Comparison of ENCODE assay signal across 8 cellular contexts in genomic region chr3:134885877-134886621, GRCh38.
DNase-seq lines count a peak whose midpoint lies in the region; ATAC-seq and TF ChIP-seq lines count a peak whose summit lies in the region.

No MANE protein-coding gene starts in this region.

- no peak for TF ChIP-seq CTCF in colonic mucosa (IDR thresholded peaks at IDR 0.05)

- H3K27me3 ChIP-seq in colonic mucosa = no peaks in the 10 kb centered on the region

- H3K27ac ChIP-seq in colonic mucosa = no peak overlapping the region

- DNase-seq in NK-92 treated with Interleukin-12 subunit alpha and Interleukin-12 subunit beta, amount 100 ng/mL, for 24 hours (lab: John Stamatoyannopoulos, UW) = peak; percentile 77
- DNase-seq in NK-92 (lab: John Stamatoyannopoulos, UW; ENCODE audit: unreplicated experiment) (no peak), NOMO-1 treated with dmso at 0.1 percent for 144 hours (lab: John Stamatoyannopoulos, UW; ENCODE audit: unreplicated experiment) (peak; percentile 69), renal cortical epithelial cell (ENCODE audit: low read depth) (peak; percentile 97), NCI-H1436 treated with DMSO at 0.1 percent for 48 hours (lab: John Stamatoyannopoulos, UW) (no peak), colonic mucosa (no peak)
- DNase-seq in activated CD4-positive, alpha-beta T cell treated with anti-CD3 and anti-CD28 coated beads, Interleukin-2, amount 50 U/mL, for 48 hours = no peak

- H3K4me3 ChIP-seq in colonic mucosa = no peak overlapping the region

- H3K9ac ChIP-seq in colonic mucosa (ENCODE audit: low read depth in 2 of 2, low read length in 2 of 2) = no peak overlapping the region

- ATAC-seq in HG02610 (IDR thresholded peaks at IDR 0.05; ENCODE audit: unreplicated experiment) = peak; percentile 91

- no peaks in the 10 kb centered on the region for H3K36me3 ChIP-seq in colonic mucosa

- no peaks in the 10 kb centered on the region for H3K9me3 ChIP-seq in colonic mucosa

- H3K4me1 ChIP-seq in colonic mucosa = no peaks in the 10 kb centered on the region

- intact Hi-C loops in colonic mucosa (cut with DNase I) = no loop called here

Comparison
In these comparisons a context has a peak if more than half of its experiments do, and no peak if none do; other contexts are left out.
1. DNase-seq: peak in NK-92 treated with Interleukin-12 subunit alpha and Interleukin-12 subunit beta, amount 100 ng/mL, for 24 hours (single experiment), NOMO-1 treated with dmso at 0.1 percent for 144 hours (single experiment) and renal cortical epithelial cell (single experiment); none in NK-92 (single experiment), NCI-H1436 treated with DMSO at 0.1 percent for 48 hours (single experiment), colonic mucosa (single experiment) and activated CD4-positive, alpha-beta T cell treated with anti-CD3 and anti-CD28 coated beads, Interleukin-2, amount 50 U/mL, for 48 hours (0 of 2).